In genomic region chr9:119803679-119804078, GRCh38 we compare ENCODE assay signal across 14 cellular contexts.
A peak's percentile ranks its signal among the peaks of the same experiment; 100 is the strongest.
DNase-seq lines count a peak whose midpoint lies in the region; ATAC-seq and TF ChIP-seq lines count a peak whose summit lies in the region.
"Had no signal": no experiment of that assay in that cellular context is flagged by ENCODE, and none has a peak within 500 bp of the region (broad histone marks: within the 10 kb centered on the region; RNA-seq: fewer than 3 reads in every experiment).

No MANE protein-coding gene starts in this region.

- H3K4me3 ChIP-seq in psoas muscle, result no peak overlapping the region
- H3K4me3 ChIP-seq: GM12878 had no signal

- DNase-seq in psoas muscle (no peak), COLO668 (lab: John Stamatoyannopoulos, UW; ENCODE audit: unreplicated experiment) (no peak), hypothalamus (lab: John Stamatoyannopoulos, UW) (no peak)
- DNase-seq in stimulated activated CD4-positive, alpha-beta T cell treated with anti-CD3 and anti-CD28 coated beads, Interleukin-1b, Interleukin-23, amount 100 ng/mL, for 48 hours, result no peak
- DNase-seq: AML-193; CD4-positive, alpha-beta T cell; DMS153; DMS79; EL; H9 had no signal

- H3K27ac ChIP-seq in VCaP, result peak overlapping the region; percentile 92
- peak overlapping the region; percentile 85 for H3K27ac ChIP-seq in psoas muscle
- H3K27ac ChIP-seq: C4-2B had no signal

- WGBS in psoas muscle, 3 donors, result 94 to 96% (median 95%) methylated on average over 1 of the region's 1 CpG

- intact Hi-C loops in psoas muscle (cut with DNase I), result no loop called here

- peaks cover 22% of the 10 kb centered on the region for H3K4me1 ChIP-seq in psoas muscle

- ATAC-seq in HG02885 (IDR thresholded peaks at IDR 0.05; ENCODE audit: poor library complexity, unreplicated experiment), result peak; percentile 49
- peak in 1 of 4 donors; percentile 51 for ATAC-seq in psoas muscle
- ATAC-seq: GM12878 had no signal

- no peaks in the 10 kb centered on the region for H3K27me3 ChIP-seq in psoas muscle (ENCODE audit: insufficient read depth in 3 of 3, low read length in 2 of 3)

- H3K36me3 ChIP-seq in psoas muscle (ENCODE audit: insufficient read depth in 1 of 2, low read depth in 1 of 2), result no peaks in the 10 kb centered on the region

- TF ChIP-seq CTCF in VCaP (conservative IDR thresholded peaks at IDR 0.05) (no peak), psoas muscle (IDR thresholded peaks at IDR 0.05) (no peak)

- H3K9me3 ChIP-seq in psoas muscle, result no peaks in the 10 kb centered on the region
